12 cellular contexts compared by ENCODE assay signal in genomic region chr5:92927291-92927778, GRCh38.
DNase-seq lines count a peak whose midpoint lies in the region; TF ChIP-seq lines count a peak whose summit lies in the region.
"Had no signal": no experiment of that assay in that cellular context is flagged by ENCODE, and none has a peak within 500 bp of the region (broad histone marks: within the 10 kb centered on the region; RNA-seq: fewer than 3 reads in every experiment).

No MANE protein-coding gene starts in this region.

- no peak overlapping the region for H3K4me3 ChIP-seq in tibial nerve
- H3K4me3 ChIP-seq: heart right ventricle, upper lobe of left lung had no signal

- 47 to 69% methylated on average over 4 of the region's 4 CpGs for WGBS in tibial nerve, 2 donors

- peak; percentile 26 for DNase-seq in NCI-H2107 treated with DMSO at 0.1 percent for 48 hours (lab: John Stamatoyannopoulos, UW; ENCODE audit: unreplicated experiment)
- no peak for DNase-seq in NCI-H2107 (lab: John Stamatoyannopoulos, UW)
- DNase-seq in NCI-H774 (lab: John Stamatoyannopoulos, UW) = peak; percentile 85
- peak; percentile 6 for DNase-seq in glomerular visceral epithelial cell (ENCODE audit: extremely low spot score)
- peak in 7 of 10 donors; percentile 21 to 87 (median 43) for DNase-seq in posterior cingulate gyrus
- no peak for DNase-seq in CD1c-positive myeloid dendritic cell (ENCODE audit: extremely low spot score)
- DNase-seq in tibial nerve (ENCODE audit: low spot score in 2 of 2) = no peak
- no peak for DNase-seq in RPMI8226
- DNase-seq: activated B cell treated with CpG ODN at 0.5 μM for 24 hours, heart right ventricle, NCI-H1105, upper lobe of left lung had no signal

- TF ChIP-seq CTCF in tibial nerve (IDR thresholded peaks at IDR 0.05) = no peak

- no peaks in the 10 kb centered on the region for H3K4me1 ChIP-seq in tibial nerve
- H3K4me1 ChIP-seq: heart right ventricle, upper lobe of left lung had no signal

- no peaks in the 10 kb centered on the region for H3K9me3 ChIP-seq in tibial nerve
- H3K9me3 ChIP-seq: heart right ventricle, upper lobe of left lung had no signal

- H3K36me3 ChIP-seq in tibial nerve = no peaks in the 10 kb centered on the region
- H3K36me3 ChIP-seq: heart right ventricle, upper lobe of left lung had no signal

- H3K27ac ChIP-seq in tibial nerve = no peak overlapping the region
- H3K27ac ChIP-seq: heart right ventricle, upper lobe of left lung had no signal

- intact Hi-C loops in posterior cingulate gyrus (cut with DNase I) = no loop called here

- TF ChIP-seq EP300 in tibial nerve (IDR thresholded peaks at IDR 0.05) = no peak

- H3K27me3 ChIP-seq in tibial nerve = no peaks in the 10 kb centered on the region
- H3K27me3 ChIP-seq: upper lobe of left lung had no signal

- no peak for TF ChIP-seq POLR2A in tibial nerve (IDR thresholded peaks at IDR 0.05)

Comparison
In these comparisons a context has a peak if more than half of its experiments do, and no peak if none do; other contexts are left out.
1. DNase-seq: peak in NCI-H2107 treated with DMSO at 0.1 percent for 48 hours (single experiment), NCI-H774 (single experiment), glomerular visceral epithelial cell (single experiment) and posterior cingulate gyrus (7 of 10); none in NCI-H2107 (single experiment), CD1c-positive myeloid dendritic cell (single experiment), tibial nerve (0 of 2) and RPMI8226 (single experiment).